1 cellular context compared by ENCODE assay signal in genomic region chr14:73325063-73325462, GRCh38.
TF ChIP-seq lines count a peak whose summit lies in the region.

No MANE protein-coding gene starts in this region.

TF ChIP-seq in GM23338, 12 proteins besides CTCF, POLR2A, EP300 and RAD21 (continued from another document):
- TF ChIP-seq ZNF462 (CRISPR knock-in tag; IDR thresholded peaks at IDR 0.05) (no peak), ZNF114 (CRISPR knock-in tag; IDR thresholded peaks at IDR 0.05) (no peak), EZH2phosphoT487 (IDR thresholded peaks at IDR 0.05; ENCODE audit: unreplicated experiment) (no peak), EZH2 (IDR thresholded peaks at IDR 0.05; ENCODE audit: low read depth, unreplicated experiment) (no peak), STAT1 (IDR thresholded peaks at IDR 0.05; ENCODE audit: unreplicated experiment) (no peak)
